In genomic region chr17:7309628-7310027, GRCh38 we compare ENCODE assay signal across 9 cellular contexts. TPM values are rescaled to one million over a fixed set of nuclear protein-coding genes. Genes with fewer than 3 reads are reported as not detected.
A peak's percentile ranks its signal among the peaks of the same experiment; 100 is the strongest.
DNase-seq lines count a peak whose midpoint lies in the region; ATAC-seq and TF ChIP-seq lines count a peak whose summit lies in the region.
"Had no signal": no experiment of that assay in that cellular context is flagged by ENCODE, and none has a peak within 500 bp of the region (broad histone marks: within the 10 kb centered on the region; RNA-seq: fewer than 3 reads in every experiment).

No MANE protein-coding gene starts in this region.

- peaks cover 68% of the 10 kb centered on the region for H3K4me1 Mint-ChIP-seq in CD4-positive, alpha-beta T cell (ENCODE audit: low read depth)

- no peak overlapping the region for H3K9ac ChIP-seq in neural cell (ENCODE audit: low read length)

- H3K4me2 ChIP-seq in neural cell (ENCODE audit: low read length), result no peak overlapping the region

- no peak for ATAC-seq in CD4-positive, alpha-beta T cell (ENCODE audit: poor library complexity)
- no peak for ATAC-seq in HG03025 (IDR thresholded peaks at IDR 0.05; ENCODE audit: low FRiP score, unreplicated experiment)
- ATAC-seq in HG03139 (IDR thresholded peaks at IDR 0.05; ENCODE audit: unreplicated experiment), result no peak
- ATAC-seq in HG03280 (IDR thresholded peaks at IDR 0.05; ENCODE audit: unreplicated experiment), result no peak

- no peak overlapping the region for H2AFZ ChIP-seq in neural cell (ENCODE audit: low read depth, low read length)

- no peaks in the 10 kb centered on the region for H3K9me3 Mint-ChIP-seq in CD4-positive, alpha-beta T cell

- CTCF ChIA-PET in CD4-positive, alpha-beta T cell (lab: Charles Lee), result interaction anchor here (1.2 to 1.5 kb wide), 3 partner anchors 15 to 27 kb away, joined by 3 to 4 read pairs (median 3); partner anchors contain the start of genes ACAP1 and NEURL4

- intact Hi-C loops in CD4-positive, alpha-beta T cell (cut with DNase I, micrococcal nuclease), result loop anchor here (5.0 kb wide), 4 partner anchors 57 to 173 kb away; partner anchors contain the start of genes CTDNEP1 (in 1 of the 2), ELP5 (in 1 of the 2), FGF11 (in 1 of the 2) and POLR2A (in 1 of the 2)

- H3K27ac Mint-ChIP-seq in CD4-positive, alpha-beta T cell, result peak overlapping the region; percentile 98

- H3K27me3 Mint-ChIP-seq in CD4-positive, alpha-beta T cell, result no peaks in the 10 kb centered on the region

- peak overlapping the region; percentile 92 for H3K4me3 Mint-ChIP-seq in CD4-positive, alpha-beta T cell

- peaks cover 12% of the 10 kb centered on the region for H4K20me1 ChIP-seq in neural cell (ENCODE audit: insufficient read depth)

- no peaks in the 10 kb centered on the region for H3K27me3 ChIP-seq in CD4-positive, alpha-beta T cell (ENCODE audit: control insufficient read depth, insufficient read depth, low read length)
- H3K27me3 ChIP-seq in MG63 (no peaks in the 10 kb centered on the region), neural cell (ENCODE audit: insufficient read depth, low read depth, low read length) (no peaks in the 10 kb centered on the region)
- H3K27me3 ChIP-seq: pancreas had no signal

- TF ChIP-seq CTCF in CD4-positive, alpha-beta T cell (IDR thresholded peaks at IDR 0.05), result no peak
- no peak for TF ChIP-seq CTCF in coronary artery (IDR thresholded peaks at IDR 0.05)
- no peak for TF ChIP-seq CTCF in neural cell (IDR thresholded peaks at IDR 0.05; ENCODE audit: poor library complexity, severe bottlenecking)

- H3F3A ChIP-seq in neural cell (ENCODE audit: insufficient read depth, low read length, poor library complexity, severe bottlenecking), result no peaks in the 10 kb centered on the region

- peak overlapping the region; percentile 88 for H3K4me3 ChIP-seq in MG63
- H3K4me3 ChIP-seq in coronary artery, result peak overlapping the region; percentile 92
- peak overlapping the region; percentile 91 for H3K4me3 ChIP-seq in neural cell (ENCODE audit: low read length)

- H3K36me3 ChIP-seq in MG63, result peaks cover 50% of the 10 kb centered on the region
- H3K36me3 ChIP-seq in neural cell (ENCODE audit: insufficient read depth, low read length), result no peaks in the 10 kb centered on the region

- no peaks in the 10 kb centered on the region for H3K9me2 ChIP-seq in neural cell (ENCODE audit: insufficient read depth, low read length)

- TF ChIP-seq RAD21 in neural cell (conservative IDR thresholded peaks at IDR 0.05), result no peak

- H3K27ac ChIP-seq in CD4-positive, alpha-beta T cell (ENCODE audit: low read depth, low read length), result peak overlapping the region; percentile 99
- H3K27ac ChIP-seq in coronary artery (peak overlapping the region in 1 of 2 donors; percentile 99), neural cell (ENCODE audit: low read length) (no peak overlapping the region)

- H3K79me2 ChIP-seq in neural cell (replicated peaks; ENCODE audit: insufficient read depth, low read length), result peaks cover 41% of the 10 kb centered on the region

- TF ChIP-seq EP300 in neural cell (conservative IDR thresholded peaks at IDR 0.05; ENCODE audit: poor library complexity, severe bottlenecking), result no peak

- H3K9me3 ChIP-seq in CD4-positive, alpha-beta T cell (ENCODE audit: control insufficient read depth, low read length), result no peaks in the 10 kb centered on the region
- H3K9me3 ChIP-seq in MG63, result no peaks in the 10 kb centered on the region
- no peaks in the 10 kb centered on the region for H3K9me3 ChIP-seq in neural cell (ENCODE audit: low read length)
- H3K9me3 ChIP-seq: pancreas had no signal

- POLR2A ChIA-PET in CD4-positive, alpha-beta T cell (lab: Charles Lee), result interaction anchor here (0.6 to 4.1 kb wide), 13 partner anchors 21 to 913 kb away, joined by 3 to 52 read pairs (median 4); partner anchors contain the start of genes ACAP1, CTDNEP1, GABARAP and MPDU1

- peaks cover 73% of the 10 kb centered on the region for H3K36me3 Mint-ChIP-seq in CD4-positive, alpha-beta T cell (ENCODE audit: low read depth)

- no peak for DNase-seq in CD4-positive, alpha-beta T cell
- DNase-seq in MG63, result no peak
- DNase-seq in coronary artery (ENCODE audit: low spot score), result no peak
- DNase-seq in NCI-H345 (lab: John Stamatoyannopoulos, UW), result no peak

TF ChIP-seq in neural cell, 6 proteins besides CTCF, POLR2A, EP300 and RAD21:
- TF ChIP-seq MXI1 (conservative IDR thresholded peaks at IDR 0.05; ENCODE audit: poor library complexity, severe bottlenecking), result no peak
- TF ChIP-seq POLR2AphosphoS5 (IDR thresholded peaks at IDR 0.05), result no peak
- TF ChIP-seq EZH2 (IDR thresholded peaks at IDR 0.05; ENCODE audit: borderline replicate concordance, insufficient read depth, low read length, poor library complexity, severe bottlenecking), result no peak
- TF ChIP-seq SMC3 (conservative IDR thresholded peaks at IDR 0.05; ENCODE audit: poor library complexity), result no peak
TF ChIP-seq in neural cell: peak in this region for 0.

RNA-seq across cellular contexts. Expression of gene EIF5A, which starts 2.2 kb away (rescaled TPM):
- 100 to 1,000 TPM; 471 to 480 TPM for total RNA-seq in CD4-positive, alpha-beta T cell
- total RNA-seq in MG63 (2014; rRNA removed; shearing (Covaris generic); ENCODE audit: low replicate concordance), result 1,208 and 1,396 TPM in 2 replicates
- polyA plus RNA-seq in neural cell, result 164 and 178 TPM in 2 replicates
- polyA minus RNA-seq in neural cell, result 129 and 130 TPM in 2 replicates

RNA-seq across cellular contexts. Expression of gene GPS2, which starts 5.5 kb away (rescaled TPM):
- total RNA-seq in CD4-positive, alpha-beta T cell, result 100 to 1,000 TPM; 122 to 140 TPM
- 37.3 and 55.3 TPM in 2 replicates for total RNA-seq in MG63 (2014; rRNA removed; shearing (Covaris generic); ENCODE audit: low replicate concordance)
- polyA plus RNA-seq in neural cell, result 108 and 116 TPM in 2 replicates
- 50.1 and 59.2 TPM in 2 replicates for polyA minus RNA-seq in neural cell

RNA-seq across cellular contexts. Expression of gene YBX2, which starts 15.2 kb away (rescaled TPM):
- total RNA-seq in CD4-positive, alpha-beta T cell, result under 1 TPM in 1 of 2 experiments, not detected in 1; 0.56 TPM
- total RNA-seq in MG63 (2014; rRNA removed; shearing (Covaris generic); ENCODE audit: low replicate concordance), result 6.2 and 6.5 TPM in 2 replicates
- 1.8 and 2.1 TPM in 2 replicates for polyA plus RNA-seq in neural cell
- polyA minus RNA-seq in neural cell, result 1.7 TPM in 2 replicates

RNA-seq across cellular contexts. Expression of gene NEURL4, which starts 19.5 kb away (rescaled TPM):
- total RNA-seq in CD4-positive, alpha-beta T cell, result 10 to 100 TPM; 29.0 to 30.8 TPM
- total RNA-seq in MG63 (2014; rRNA removed; shearing (Covaris generic); ENCODE audit: low replicate concordance), result 8.5 and 11.7 TPM in 2 replicates
- polyA plus RNA-seq in neural cell, result 58.4 and 61.0 TPM in 2 replicates
- 56.1 and 69.1 TPM in 2 replicates for polyA minus RNA-seq in neural cell

RNA-seq across cellular contexts. Expression of gene ACAP1, which starts 26.7 kb away (rescaled TPM):
- total RNA-seq in CD4-positive, alpha-beta T cell, result 100 to 1,000 TPM; 565 to 575 TPM
- 0.20 TPM in 1 of 2 replicates, not detected in the other for total RNA-seq in MG63 (2014; rRNA removed; shearing (Covaris generic); ENCODE audit: low replicate concordance)
- 0.66 and 9.2 TPM in 2 replicates for polyA plus RNA-seq in neural cell
- not detected in 2 replicates for polyA minus RNA-seq in neural cell
